Comparison of ENCODE assay signal across 9 cellular contexts in genomic region chr3:4976109-4976508, GRCh38. TPM values are rescaled to one million over a fixed set of nuclear protein-coding genes. Genes with fewer than 3 reads are reported as not detected.
A peak's percentile ranks its signal among the peaks of the same experiment; 100 is the strongest.
DNase-seq lines count a peak whose midpoint lies in the region; ATAC-seq and FAIRE-seq lines count a peak whose summit lies in the region.
"Had no signal": no experiment of that assay in that cellular context is flagged by ENCODE, and none has a peak within 500 bp of the region (broad histone marks: within the 10 kb centered on the region; RNA-seq: fewer than 3 reads in every experiment).

No MANE protein-coding gene starts in this region.

- CTCF ChIA-PET in activated CD4-positive, alpha-beta memory T cell treated with anti-CD3 and anti-CD28 coated beads, Interleukin-2, amount 10 ng/mL, durations not matched to agents 7 days and 5 days (lab: Charles Lee), result interaction anchor here (0.6 to 7.0 kb wide), 46 partner anchors 8 to 625 kb away, joined by 3 to 119 read pairs (median 6); no protein-coding TSS in a partner anchor

- peak overlapping the region; percentile 99 for H3K27ac Mint-ChIP-seq in activated CD4-positive, alpha-beta memory T cell treated with anti-CD3 and anti-CD28 coated beads, Interleukin-2, amount 10 ng/mL, durations not matched to agents 7 days and 5 days

- DNase-seq in NCI-H510A treated with DMSO at 0.1 percent for 48 hours (lab: John Stamatoyannopoulos, UW) (peak; percentile 10), NCI-H510A (lab: John Stamatoyannopoulos, UW) (no peak), NCI-H1105 treated with DMSO at 0.1 percent for 48 hours (lab: John Stamatoyannopoulos, UW) (peak; percentile 14), glomerular visceral epithelial cell (ENCODE audit: extremely low spot score) (peak; percentile 48), sciatic nerve (ENCODE audit: low spot score) (peak; percentile 70), GM19239 (ENCODE audit: insufficient read length, low spot score) (no peak)
- peak; percentile 73 for DNase-seq in activated CD4-positive, alpha-beta memory T cell treated with anti-CD3 and anti-CD28 coated beads, Interleukin-2, amount 10 ng/mL, durations not matched to agents 7 days and 5 days

- no peak for FAIRE-seq in GM19239 (lab: Jason Lieb, UNC)
- FAIRE-seq: G401.6 had no signal

- H3K4me1 Mint-ChIP-seq in activated CD4-positive, alpha-beta memory T cell treated with anti-CD3 and anti-CD28 coated beads, Interleukin-2, amount 10 ng/mL, durations not matched to agents 7 days and 5 days, result peaks cover 35% of the 10 kb centered on the region

- intact Hi-C loops in sciatic nerve (cut with DNase I), result no loop called here

- ATAC-seq in sciatic nerve, result no peak
- ATAC-seq in GM18861 (IDR thresholded peaks at IDR 0.05; ENCODE audit: unreplicated experiment), result no peak

- H3K27me3 Mint-ChIP-seq in activated CD4-positive, alpha-beta memory T cell treated with anti-CD3 and anti-CD28 coated beads, Interleukin-2, amount 10 ng/mL, durations not matched to agents 7 days and 5 days, result no peaks in the 10 kb centered on the region

- peak overlapping the region; percentile 94 for H3K4me3 Mint-ChIP-seq in activated CD4-positive, alpha-beta memory T cell treated with anti-CD3 and anti-CD28 coated beads, Interleukin-2, amount 10 ng/mL, durations not matched to agents 7 days and 5 days

- POLR2A ChIA-PET in activated CD4-positive, alpha-beta memory T cell treated with anti-CD3 and anti-CD28 coated beads, Interleukin-2, amount 10 ng/mL, durations not matched to agents 7 days and 5 days (lab: Charles Lee), result interaction anchor here (0.9 to 17.3 kb wide), 26 partner anchors 10 to 271 kb away, joined by 3 to 822 read pairs (median 12); no protein-coding TSS in a partner anchor

- H3K9me3 Mint-ChIP-seq in activated CD4-positive, alpha-beta memory T cell treated with anti-CD3 and anti-CD28 coated beads, Interleukin-2, amount 10 ng/mL, durations not matched to agents 7 days and 5 days, result peaks cover 6% of the 10 kb centered on the region

- H3K36me3 Mint-ChIP-seq in activated CD4-positive, alpha-beta memory T cell treated with anti-CD3 and anti-CD28 coated beads, Interleukin-2, amount 10 ng/mL, durations not matched to agents 7 days and 5 days (ENCODE audit: low read depth), result peaks cover 37% of the 10 kb centered on the region

RNA-seq across cellular contexts. Expression of gene BHLHE40, which starts 3.1 kb away (rescaled TPM):
- total RNA-seq in activated CD4-positive, alpha-beta memory T cell treated with anti-CD3 and anti-CD28 coated beads, Interleukin-2, amount 10 ng/mL, durations not matched to agents 7 days and 5 days, result 100 to 1,000 TPM; 316 to 318 TPM
- total RNA-seq in sciatic nerve, result 288 TPM

Comparison
In these comparisons a context has a peak if more than half of its experiments do, and no peak if none do; other contexts are left out.
1. DNase-seq: peak in NCI-H510A treated with DMSO at 0.1 percent for 48 hours (single experiment), NCI-H1105 treated with DMSO at 0.1 percent for 48 hours (single experiment), activated CD4-positive, alpha-beta memory T cell treated with anti-CD3 and anti-CD28 coated beads, Interleukin-2, amount 10 ng/mL, durations not matched to agents 7 days and 5 days (single experiment), glomerular visceral epithelial cell (single experiment) and sciatic nerve (single experiment); none in NCI-H510A (single experiment) and GM19239 (single experiment).